23 cellular contexts compared by ENCODE assay signal in the genomic region with DNA sequence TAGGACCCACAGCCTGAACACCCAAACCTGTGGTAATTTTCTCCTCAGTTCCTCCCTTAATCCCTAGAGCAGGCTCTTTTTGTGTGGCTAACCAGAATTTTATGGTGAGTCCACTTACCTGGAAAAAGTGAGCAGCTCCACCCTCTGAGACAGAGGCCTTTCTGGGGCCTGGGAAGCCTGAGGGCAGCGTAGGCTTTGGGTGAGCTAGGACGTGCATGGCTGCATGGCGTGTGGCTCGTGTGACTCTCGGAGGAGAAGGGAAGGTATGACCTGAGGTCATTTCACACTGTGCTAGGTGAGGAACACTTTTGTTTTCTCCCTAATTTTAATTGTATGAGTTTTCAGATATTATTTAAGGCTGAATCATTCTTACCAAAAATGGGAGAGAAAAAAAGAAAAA.
"Had no signal": no experiment of that assay in that cellular context is flagged by ENCODE, and none has a peak within 500 bp of the region (broad histone marks: within the 10 kb centered on the region; RNA-seq: fewer than 3 reads in every experiment).

No MANE protein-coding gene starts in this region.

- H3K9me3 ChIP-seq: colonic mucosa, esophagus squamous epithelium, gastrocnemius medialis, heart right ventricle, left lung, lower lobe of right lung had no signal

- H3K27ac ChIP-seq: colonic mucosa, dorsolateral prefrontal cortex, gastrocnemius medialis, heart right ventricle, left lung, lower lobe of right lung had no signal

- H3K27me3 ChIP-seq: colonic mucosa, dorsolateral prefrontal cortex, esophagus squamous epithelium, gastrocnemius medialis, heart right ventricle, left lung had no signal

- DNase-seq: colonic mucosa; cortex of kidney; dorsolateral prefrontal cortex; effector CD4-positive, alpha-beta T cell; effector memory CD4-positive, alpha-beta T cell; esophagus squamous epithelium; foreskin fibroblast; foreskin melanocyte; gastrocnemius medialis; glutamatergic neuron; head of caudate nucleus; heart right ventricle; hippocampal formation; left cardiac atrium; left lung; left ventricle myocardium superior; lower lobe of right lung; mesenchymal stem cell; midbrain had no signal

- H3K4me3 Mint-ChIP-seq: dendritic cell treated with granulocyte-macrophage colony-stimulating factor and Interleukin-4, amounts not matched to agents 40 ng/mL and 50 ng/mL, for 4 days had no signal

- FAIRE-seq: endothelial cell of umbilical vein, islet of Langerhans, keratinocyte had no signal

- H3K36me3 ChIP-seq: colonic mucosa, esophagus squamous epithelium, gastrocnemius medialis, heart right ventricle, left lung, lower lobe of right lung had no signal

- H3K27me3 Mint-ChIP-seq: dendritic cell treated with granulocyte-macrophage colony-stimulating factor and Interleukin-4, amounts not matched to agents 40 ng/mL and 50 ng/mL, for 4 days had no signal

- H3K4me1 ChIP-seq: colonic mucosa, gastrocnemius medialis, heart right ventricle, left lung, lower lobe of right lung had no signal

- H3K9me3 Mint-ChIP-seq: dendritic cell treated with granulocyte-macrophage colony-stimulating factor and Interleukin-4, amounts not matched to agents 40 ng/mL and 50 ng/mL, for 4 days had no signal

- H3K27ac Mint-ChIP-seq: dendritic cell treated with granulocyte-macrophage colony-stimulating factor and Interleukin-4, amounts not matched to agents 40 ng/mL and 50 ng/mL, for 4 days had no signal

- H3K4me3 ChIP-seq: colonic mucosa, dorsolateral prefrontal cortex, esophagus squamous epithelium, gastrocnemius medialis, heart right ventricle, left lung, lower lobe of right lung had no signal
